ENCODE assay signal across 8 cellular contexts in genomic region chr3:45597166-45597565, GRCh38. TPM values are rescaled to one million over a fixed set of nuclear protein-coding genes. Genes with fewer than 3 reads are reported as not detected.
DNase-seq lines count a peak whose midpoint lies in the region; ATAC-seq and TF ChIP-seq lines count a peak whose summit lies in the region.

No MANE protein-coding gene starts in this region.

- POLR2A ChIA-PET in HEK293 (lab: Yijun Ruan, JAX) = interaction anchor here (2.0 kb wide), 1 partner anchor 16 kb away, joined by 5 read pairs; no protein-coding TSS in a partner anchor

- no peaks in the 10 kb centered on the region for H3K9me3 Mint-ChIP-seq in activated T-cell treated with anti-CD3 and anti-CD28 coated beads, Interleukin-2, amount 50 U/mL, for 4 hours
- no peaks in the 10 kb centered on the region for H3K9me3 Mint-ChIP-seq in stimulated activated naive B cell treated with anti-CD40 and anti-IgM and Interleukin-4, amounts not matched to agents 10 μg/mL and 1 μg/mL and 100 μg/mL, for 72 hours

- H3K4me1 ChIP-seq in HEK293 (ENCODE audit: control insufficient read depth, insufficient read depth, low read length) (0 out of 2 replicates have a peak, but pooled peaks cover 2% of the 10 kb centered on the region), hepatocyte (ENCODE audit: insufficient read depth) (peaks cover 35% of the 10 kb centered on the region)

- no peak overlapping the region for H2AFZ ChIP-seq in hepatocyte

- peak overlapping the region; percentile 72 for H3K4me3 Mint-ChIP-seq in activated T-cell treated with anti-CD3 and anti-CD28 coated beads, Interleukin-2, amount 50 U/mL, for 4 hours
- H3K4me3 Mint-ChIP-seq in stimulated activated naive B cell treated with anti-CD40 and anti-IgM and Interleukin-4, amounts not matched to agents 10 μg/mL and 1 μg/mL and 100 μg/mL, for 72 hours = peak overlapping the region; percentile 87 to 98

- WGBS in hepatocyte (ENCODE audit: low lambda C conversion rate, missing lambda C conversion rate) = 80% methylated on average over 4 of the region's 4 CpGs

- no peak for TF ChIP-seq CTCF in HEK293 (tag by site-specific recombination; IDR thresholded peaks at IDR 0.05)
- no peak for TF ChIP-seq CTCF in hepatocyte (IDR thresholded peaks at IDR 0.05; ENCODE audit: poor library complexity)

- H3K79me2 ChIP-seq in hepatocyte = peaks cover 77% of the 10 kb centered on the region

- H3K27me3 ChIP-seq in hepatocyte = no peaks in the 10 kb centered on the region

- H3K27me3 Mint-ChIP-seq in activated T-cell treated with anti-CD3 and anti-CD28 coated beads, Interleukin-2, amount 50 U/mL, for 4 hours (ENCODE audit: low read depth) = no peaks in the 10 kb centered on the region
- H3K27me3 Mint-ChIP-seq in stimulated activated naive B cell treated with anti-CD40 and anti-IgM and Interleukin-4, amounts not matched to agents 10 μg/mL and 1 μg/mL and 100 μg/mL, for 72 hours = no peaks in the 10 kb centered on the region

- no peaks in the 10 kb centered on the region for H3K9me2 ChIP-seq in hepatocyte (replicated peaks; ENCODE audit: insufficient read depth)

- CTCF ChIA-PET in HEK293 (lab: Yijun Ruan, JAX) = interaction anchor here (1.0 to 1.4 kb wide), 3 partner anchors 51 to 63 kb away, joined by 3 to 4 read pairs (median 3); no protein-coding TSS in a partner anchor

- H3K27ac ChIP-seq in HEK293 (ENCODE audit: extremely low read depth, low read depth, low read length) (no peak overlapping the region), hepatocyte (no peak overlapping the region)

- no peaks in the 10 kb centered on the region for H4K20me1 ChIP-seq in hepatocyte (ENCODE audit: insufficient read depth, poor library complexity, severe bottlenecking)

- ATAC-seq in activated T-cell treated with anti-CD3 and anti-CD28 coated beads, Interleukin-2, amount 50 U/mL, for 4 hours = peak in 1 of 2 donors; percentile 8
- ATAC-seq in stimulated activated naive B cell treated with anti-CD40 and anti-IgM and Interleukin-4, amounts not matched to agents 10 μg/mL and 1 μg/mL and 100 μg/mL, for 72 hours (replicated peaks) = peak in 1 of 2 donors; percentile 8
- ATAC-seq in GM21515 (IDR thresholded peaks at IDR 0.05; ENCODE audit: unreplicated experiment) = no peak

- H3K9me3 ChIP-seq in HEK293 (ENCODE audit: control insufficient read depth, insufficient read depth, low read depth, low read length) (no peaks in the 10 kb centered on the region), hepatocyte (ENCODE audit: low read depth) (no peaks in the 10 kb centered on the region)

- H3K4me2 ChIP-seq in hepatocyte = peak overlapping the region; percentile 93

- H3K36me3 ChIP-seq in HEK293 (ENCODE audit: control insufficient read depth in 2 of 2, insufficient read depth in 1 of 2, low read length in 2 of 2) = peaks cover 0 to 35% of the 10 kb centered on the region in 2 experiments; a peak in 1 of 3 replicates
- H3K36me3 ChIP-seq in hepatocyte (replicated peaks; ENCODE audit: insufficient read depth, low read depth) = no peaks in the 10 kb centered on the region

- H3K4me3 ChIP-seq in HEK293 (ENCODE audit: low read depth, low read length) = no peak overlapping the region
- H3K4me3 ChIP-seq in hepatocyte = no peak overlapping the region

- peaks cover 78% of the 10 kb centered on the region for H3K4me1 Mint-ChIP-seq in activated T-cell treated with anti-CD3 and anti-CD28 coated beads, Interleukin-2, amount 50 U/mL, for 4 hours (ENCODE audit: low read depth)
- H3K4me1 Mint-ChIP-seq in stimulated activated naive B cell treated with anti-CD40 and anti-IgM and Interleukin-4, amounts not matched to agents 10 μg/mL and 1 μg/mL and 100 μg/mL, for 72 hours = peaks cover 62 to 90% of the 10 kb centered on the region in 2 donors

- DNase-seq in activated T-cell treated with anti-CD3 and anti-CD28 coated beads, Interleukin-2, amount 50 U/mL, for 4 hours = no peak
- DNase-seq in hepatocyte (ENCODE audit: low spot score) (no peak), cortex of kidney (lab: John Stamatoyannopoulos, UW) (no peak), SW 1271 (lab: John Stamatoyannopoulos, UW) (no peak), NCI-H1417 treated with DMSO at 0.1 percent for 48 hours (lab: John Stamatoyannopoulos, UW) (no peak)
- DNase-seq in stimulated activated naive B cell treated with anti-CD40 and anti-IgM and Interleukin-4, amounts not matched to agents 10 μg/mL and 1 μg/mL and 100 μg/mL, for 72 hours = peak; percentile 14

- peak overlapping the region; percentile 96 for H3K27ac Mint-ChIP-seq in stimulated activated naive B cell treated with anti-CD40 and anti-IgM and Interleukin-4, amounts not matched to agents 10 μg/mL and 1 μg/mL and 100 μg/mL, for 72 hours

- H3K36me3 Mint-ChIP-seq in activated T-cell treated with anti-CD3 and anti-CD28 coated beads, Interleukin-2, amount 50 U/mL, for 4 hours (ENCODE audit: insufficient read depth) = peaks cover 7% of the 10 kb centered on the region
- peaks cover 22 to 52% of the 10 kb centered on the region in 2 donors for H3K36me3 Mint-ChIP-seq in stimulated activated naive B cell treated with anti-CD40 and anti-IgM and Interleukin-4, amounts not matched to agents 10 μg/mL and 1 μg/mL and 100 μg/mL, for 72 hours

TF ChIP-seq in HEK293, 187 proteins besides CTCF, POLR2A, EP300 and RAD21:
- TF ChIP-seq ZNF341 (tag by site-specific recombination; IDR thresholded peaks at IDR 0.05; ENCODE audit: low read depth) = peak; percentile 76
- no peak for TF ChIP-seq ZNF391 (tag by site-specific recombination; IDR thresholded peaks at IDR 0.05; ENCODE audit: borderline replicate concordance, low read depth)
- no peak for TF ChIP-seq ZNF10 (tag by site-specific recombination; IDR thresholded peaks at IDR 0.05)
- TF ChIP-seq KLF1 (tag by site-specific recombination; IDR thresholded peaks at IDR 0.05) = no peak
- no peak for TF ChIP-seq ZNF514 (tag by site-specific recombination; IDR thresholded peaks at IDR 0.05)
- no peak for TF ChIP-seq ZSCAN4 (tag by site-specific recombination; IDR thresholded peaks at IDR 0.05)
- TF ChIP-seq ZNF837 (tag by site-specific recombination; IDR thresholded peaks at IDR 0.05) = no peak
- no peak for TF ChIP-seq ZNF600 (tag by site-specific recombination; IDR thresholded peaks at IDR 0.05)
- TF ChIP-seq ZNF292 (tag by site-specific recombination; IDR thresholded peaks at IDR 0.05; ENCODE audit: borderline replicate concordance, low read depth) = no peak

RNA-seq across cellular contexts. Expression of gene LIMD1, which starts 2.6 kb away (rescaled TPM):
- total RNA-seq in activated T-cell treated with anti-CD3 and anti-CD28 coated beads, Interleukin-2, amount 50 U/mL, for 4 hours = 10 to 100 TPM; 17.9 to 18.4 (median 18.2) TPM
- 12.1 and 12.5 TPM in 2 replicates for total RNA-seq in hepatocyte
- polyA plus RNA-seq in hepatocyte = 6.7 and 7.3 TPM in 2 replicates
